In the genomic region with DNA sequence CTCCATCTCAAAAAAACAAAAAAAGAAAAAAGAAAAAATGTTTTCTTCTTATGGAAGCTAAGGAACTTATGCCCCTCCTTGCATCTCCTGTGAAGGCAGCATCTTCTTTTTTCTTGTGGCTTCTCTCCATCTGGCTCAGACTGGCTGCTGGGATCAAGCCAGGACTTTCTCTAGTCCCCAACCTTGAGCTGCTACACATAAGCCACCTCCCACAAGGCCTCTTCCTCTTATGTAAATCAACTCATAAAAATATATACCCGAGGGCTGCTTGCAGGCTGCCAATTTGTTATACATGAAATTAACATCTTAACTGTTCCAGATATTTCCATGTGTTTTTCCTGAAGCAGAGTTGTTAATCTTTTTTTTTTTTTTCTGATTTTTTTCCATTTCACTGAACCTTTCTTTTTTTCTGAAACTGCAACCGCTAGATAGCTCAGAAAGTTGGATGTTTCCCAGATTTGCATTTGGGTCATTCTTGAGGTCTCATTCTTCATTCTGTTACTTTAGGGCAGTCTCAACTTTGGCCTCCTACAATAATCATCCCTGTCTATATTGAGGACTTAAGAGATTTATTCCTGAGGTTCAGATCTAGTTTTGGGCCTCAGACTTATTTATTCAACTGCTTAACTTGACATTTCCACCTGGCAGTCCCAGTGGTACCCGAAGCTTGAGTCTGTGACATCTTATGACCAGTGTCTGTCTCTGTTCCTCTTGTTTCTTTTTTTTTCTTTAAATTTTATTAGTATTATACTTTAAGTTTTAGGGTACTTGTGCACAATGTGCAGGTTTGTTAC, we compare ENCODE assay signal across 8 cellular contexts. TPM values are rescaled to one million over a fixed set of nuclear protein-coding genes. Genes with fewer than 3 reads are reported as not detected.
A peak's percentile ranks its signal among the peaks of the same experiment; 100 is the strongest.
DNase-seq lines count a peak whose midpoint lies in the region; ATAC-seq and TF ChIP-seq lines count a peak whose summit lies in the region.

No MANE protein-coding gene starts in this region.

- ATAC-seq in GM21528 (IDR thresholded peaks at IDR 0.05; ENCODE audit: low FRiP score, unreplicated experiment) = peak; percentile 74
- ATAC-seq in thoracic aorta (ENCODE audit: insufficient number of reproducible peaks, low FRiP score, low read depth) = no peak
- no peak for ATAC-seq in stimulated activated naive CD8-positive, alpha-beta T cell treated with anti-CD3 and anti-CD28 coated beads, Interleukin-15, Interleukin-2, amounts not matched to agents 100 U/mL and 50 U/mL, for 24 hours

- WGBS in esophagus muscularis mucosa = 30% methylated on average over 3 of the region's 3 CpGs

- H3K27ac ChIP-seq in esophagus muscularis mucosa (replicated peaks in 1 of 4) = peak overlapping the region; percentile 17 to 60 (median 34)
- H3K27ac ChIP-seq in thoracic aorta = peak overlapping the region; percentile 46 to 52

- H3K4me1 ChIP-seq in esophagus muscularis mucosa (peaks cover 19 to 49% (median 43%) of the 10 kb centered on the region in 4 donors), thoracic aorta (ENCODE audit: control insufficient read depth in 1 of 2, low read depth in 2 of 2) (peaks cover 17 to 70% of the 10 kb centered on the region in 2 donors)

- intact Hi-C loops in esophagus muscularis mucosa (cut with DNase I) = no loop called here

- no peak for TF ChIP-seq EP300 in esophagus muscularis mucosa (IDR thresholded peaks at IDR 0.05)

- TF ChIP-seq CTCF in esophagus muscularis mucosa (IDR thresholded peaks at IDR 0.05) = no peak
- no peak for TF ChIP-seq CTCF in thoracic aorta (IDR thresholded peaks at IDR 0.05)

- TF ChIP-seq POLR2A in esophagus muscularis mucosa (IDR thresholded peaks at IDR 0.05; ENCODE audit: low read depth) = no peak

- H3K27me3 ChIP-seq in esophagus muscularis mucosa = no peaks in the 10 kb centered on the region
- H3K27me3 ChIP-seq in thoracic aorta (replicated peaks; ENCODE audit: insufficient read depth) = no peaks in the 10 kb centered on the region

- DNase-seq in G401 (ENCODE audit: low spot score) (peak; percentile 91), Kasumi-1 (lab: John Stamatoyannopoulos, UW) (peak; percentile 88 to 89), esophagus muscularis mucosa (ENCODE audit: extremely low spot score) (peak; percentile 89), thoracic aorta (ENCODE audit: low spot score) (no peak), dedifferentiated amniotic fluid mesenchymal stem cell (ENCODE audit: extremely low spot score) (no peak)
- no peak for DNase-seq in stimulated activated naive CD8-positive, alpha-beta T cell treated with anti-CD3 and anti-CD28 coated beads, Interleukin-15, Interleukin-2, amounts not matched to agents 100 U/mL and 50 U/mL, for 24 hours
- DNase-seq in activated CD8-positive, alpha-beta memory T cell treated with anti-CD3 and anti-CD28 coated beads, Interleukin-2, amount 50 U/mL, for 4 hours = no peak

- H3K4me3 ChIP-seq in esophagus muscularis mucosa (no peak overlapping the region), thoracic aorta (no peak overlapping the region)

- H3K9me3 ChIP-seq in esophagus muscularis mucosa (no peaks in the 10 kb centered on the region), thoracic aorta (no peaks in the 10 kb centered on the region)

- no peaks in the 10 kb centered on the region for H3K36me3 ChIP-seq in esophagus muscularis mucosa
- H3K36me3 ChIP-seq in thoracic aorta = no peaks in the 10 kb centered on the region

- in situ Hi-C loops in G401 (cut with HindIII; ENCODE audit: low sequenced_read_pairs) = no loop called here

RNA-seq across cellular contexts. Expression of a gene that starts 10.3 kb away (rescaled TPM):
- 12.4 and 13.7 TPM in 2 replicates for total RNA-seq in G401 (2014; rRNA removed; shearing (Covaris generic))
- total RNA-seq in esophagus muscularis mucosa = 10 to 100 TPM; 19.9 to 23.8 (median 21.5) TPM
- total RNA-seq in thoracic aorta = 10 to 100 TPM; 31.3 to 38.0 TPM

RNA-seq across cellular contexts. Expression of a gene that starts 15.9 kb away (rescaled TPM):
- total RNA-seq in G401 (2014; rRNA removed; shearing (Covaris generic)) = 11.8 and 25.8 TPM in 2 replicates
- total RNA-seq in esophagus muscularis mucosa (10 to 100 TPM; 30.2 to 36.8 (median 35.1) TPM), thoracic aorta (10 to 100 TPM; 40.8 to 62.2 TPM)

Comparison
In these comparisons a context has a peak if more than half of its experiments do, and no peak if none do; other contexts are left out.
1. DNase-seq: peak in G401 (single experiment), Kasumi-1 (2 of 2) and esophagus muscularis mucosa (single experiment); none in thoracic aorta (single experiment), stimulated activated naive CD8-positive, alpha-beta T cell treated with anti-CD3 and anti-CD28 coated beads, Interleukin-15, Interleukin-2, amounts not matched to agents 100 U/mL and 50 U/mL, for 24 hours (single experiment), activated CD8-positive, alpha-beta memory T cell treated with anti-CD3 and anti-CD28 coated beads, Interleukin-2, amount 50 U/mL, for 4 hours (single experiment) and dedifferentiated amniotic fluid mesenchymal stem cell (single experiment).